ENCODE assay signal across 35 cellular contexts in genomic region chr10:92826061-92826460, GRCh38.
"Had no signal": no experiment of that assay in that cellular context is flagged by ENCODE, and none has a peak within 500 bp of the region (broad histone marks: within the 10 kb centered on the region; RNA-seq: fewer than 3 reads in every experiment).

No MANE protein-coding gene starts in this region.

- H3K36me3 ChIP-seq: adrenal gland, colonic mucosa, gastrocnemius medialis, pancreas, prostate gland, sigmoid colon, suprapubic skin, tibial artery, upper lobe of right lung had no signal

- H3K4me3 ChIP-seq: adrenal gland, body of pancreas, colonic mucosa, gastrocnemius medialis, pancreas, prostate gland, sigmoid colon, suprapubic skin, tibial artery, upper lobe of right lung had no signal

- FAIRE-seq: endometrium, islet of Langerhans, pancreas, small intestine had no signal

- H3K4me3 Mint-ChIP-seq: activated naive CD4-positive, alpha-beta T cell treated with anti-CD3 and anti-CD28 coated beads for 36 hours; activated naive CD8-positive, alpha-beta T cell treated with anti-CD3 and anti-CD28 coated beads for 36 hours; activated T-helper 1 cell treated with anti-CD3 and anti-CD28 coated beads, Interleukin-12 subunit alpha, Interleukin-12 subunit beta, Interleukin-2, Interleukin-4 antibody, amounts not matched to agents 30 ng/mL and 10 ng/mL and 1 ng/mL, durations not matched to agents 14 hours and 24 hours and 36 hours; natural killer cell treated with Interleukin-12 subunit alpha and Interleukin-12 subunit beta and Interleukin-15 and Interleukin-18, amount 100 ng/mL, for 72 hours; stimulated activated effector memory CD8-positive, alpha-beta T cell treated with anti-CD3 and anti-CD28 coated beads, Interleukin-12 subunit alpha, Interleukin-12 subunit beta, amount 100 ng/mL, for 72 hours; T-helper 2 cell treated with Interferon-gamma antibody and Interleukin-4, amounts not matched to agents 5 μg/mL and 100 μg/mL, for 36 hours had no signal

- H3K4me1 ChIP-seq: colonic mucosa, gastrocnemius medialis, prostate gland, suprapubic skin had no signal

- H3K27ac ChIP-seq: adrenal gland, body of pancreas, colonic mucosa, gastrocnemius medialis, pancreas, prostate gland, sigmoid colon, suprapubic skin, tibial artery, upper lobe of right lung, VCaP had no signal

- H3K27me3 ChIP-seq: adrenal gland, body of pancreas, colonic mucosa, gastrocnemius medialis, pancreas, sigmoid colon, suprapubic skin, tibial artery, upper lobe of right lung had no signal

- H3K36me3 Mint-ChIP-seq: activated naive CD8-positive, alpha-beta T cell treated with anti-CD3 and anti-CD28 coated beads for 36 hours; natural killer cell treated with Interleukin-12 subunit alpha and Interleukin-12 subunit beta and Interleukin-15 and Interleukin-18, amount 100 ng/mL, for 72 hours; stimulated activated effector memory CD8-positive, alpha-beta T cell treated with anti-CD3 and anti-CD28 coated beads, Interleukin-12 subunit alpha, Interleukin-12 subunit beta, amount 100 ng/mL, for 72 hours had no signal

- H3K9me3 Mint-ChIP-seq: activated naive CD4-positive, alpha-beta T cell treated with anti-CD3 and anti-CD28 coated beads for 36 hours; activated T-helper 1 cell treated with anti-CD3 and anti-CD28 coated beads, Interleukin-12 subunit alpha, Interleukin-12 subunit beta, Interleukin-2, Interleukin-4 antibody, amounts not matched to agents 30 ng/mL and 10 ng/mL and 1 ng/mL, durations not matched to agents 14 hours and 24 hours and 36 hours; natural killer cell treated with Interleukin-12 subunit alpha and Interleukin-12 subunit beta and Interleukin-15 and Interleukin-18, amount 100 ng/mL, for 72 hours; stimulated activated effector memory CD8-positive, alpha-beta T cell treated with anti-CD3 and anti-CD28 coated beads, Interleukin-12 subunit alpha, Interleukin-12 subunit beta, amount 100 ng/mL, for 72 hours had no signal

- H3K27ac Mint-ChIP-seq: activated naive CD4-positive, alpha-beta T cell treated with anti-CD3 and anti-CD28 coated beads for 36 hours; activated naive CD8-positive, alpha-beta T cell treated with anti-CD3 and anti-CD28 coated beads for 36 hours; activated T-helper 1 cell treated with anti-CD3 and anti-CD28 coated beads, Interleukin-12 subunit alpha, Interleukin-12 subunit beta, Interleukin-2, Interleukin-4 antibody, amounts not matched to agents 30 ng/mL and 10 ng/mL and 1 ng/mL, durations not matched to agents 14 hours and 24 hours and 36 hours; natural killer cell treated with Interleukin-12 subunit alpha and Interleukin-12 subunit beta and Interleukin-15 and Interleukin-18, amount 100 ng/mL, for 72 hours; stimulated activated effector memory CD8-positive, alpha-beta T cell treated with anti-CD3 and anti-CD28 coated beads, Interleukin-12 subunit alpha, Interleukin-12 subunit beta, amount 100 ng/mL, for 72 hours; T-helper 2 cell treated with Interferon-gamma antibody and Interleukin-4, amounts not matched to agents 5 μg/mL and 100 μg/mL, for 36 hours had no signal

- H3K27me3 Mint-ChIP-seq: activated naive CD8-positive, alpha-beta T cell treated with anti-CD3 and anti-CD28 coated beads for 36 hours had no signal

- DNase-seq: activated CD4-positive, alpha-beta T cell treated with anti-CD3 and anti-CD28 coated beads for 4 hours; activated CD4-positive, alpha-beta T cell treated with anti-CD3 and anti-CD28 coated beads, Interleukin-2, amount 50 U/mL, for 48 hours; activated CD8-positive, alpha-beta memory T cell treated with anti-CD3 and anti-CD28 coated beads, Interleukin-2, amount 50 U/mL, for 4 hours; activated effector memory CD4-positive, alpha-beta T cell treated with anti-CD3 and anti-CD28 coated beads, Interleukin-2, amount 50 U/mL, for 16 hours; activated naive CD4-positive, alpha-beta T cell treated with anti-CD3 and anti-CD28 coated beads for 36 hours; activated naive CD8-positive, alpha-beta T cell treated with anti-CD3 and anti-CD28 coated beads for 36 hours; activated T-cell treated with anti-CD3 and anti-CD28 coated beads, Interleukin-2, amount 50 U/mL, for 1 hour; adrenal gland; aorta; body of pancreas; cerebellar nuclear complex; colonic mucosa; effector CD8-positive, alpha-beta T cell; erythroblast; gastrocnemius medialis; glutamatergic neuron; left cardiac atrium; mesenchymal stem cell; pancreas; retina; sigmoid colon; small intestine; stimulated activated CD4-positive, alpha-beta T cell treated with anti-CD3 and anti-CD28 coated beads, Interleukin-4, amount 100 ng/mL, for 24 hours; T-helper 1 cell; tibial artery; upper lobe of right lung had no signal

- H3K9me3 ChIP-seq: adrenal gland, body of pancreas, colonic mucosa, gastrocnemius medialis, pancreas, prostate gland, sigmoid colon, suprapubic skin, tibial artery, upper lobe of right lung had no signal

- ATAC-seq: body of pancreas; gastrocnemius medialis; natural killer cell treated with Interleukin-12 subunit alpha and Interleukin-12 subunit beta and Interleukin-15 and Interleukin-18, amount 100 ng/mL, for 72 hours; pancreas; stimulated activated effector memory CD8-positive, alpha-beta T cell treated with anti-CD3 and anti-CD28 coated beads, Interleukin-12 subunit alpha, Interleukin-12 subunit beta, amount 100 ng/mL, for 72 hours; upper lobe of right lung had no signal
